19 cellular contexts compared by ENCODE assay signal in genomic region chr9:116219686-116220085, GRCh38.
A peak's percentile ranks its signal among the peaks of the same experiment; 100 is the strongest.
DNase-seq lines count a peak whose midpoint lies in the region; ATAC-seq and TF ChIP-seq lines count a peak whose summit lies in the region.
"Had no signal": no experiment of that assay in that cellular context is flagged by ENCODE, and none has a peak within 500 bp of the region (broad histone marks: within the 10 kb centered on the region; RNA-seq: fewer than 3 reads in every experiment).

No MANE protein-coding gene starts in this region.

- H3K4me1 ChIP-seq in heart left ventricle: no peaks in the 10 kb centered on the region
- H3K4me1 ChIP-seq in right atrium auricular region: no peaks in the 10 kb centered on the region
- no peaks in the 10 kb centered on the region for H3K4me1 ChIP-seq in heart right ventricle

- H3K4me1 Mint-ChIP-seq in chondrocyte (ENCODE audit: low read depth) (peaks cover 8% of the 10 kb centered on the region), mesothelial cell of epicardium (no peaks in the 10 kb centered on the region)
- H3K4me1 Mint-ChIP-seq: activated CD4-positive, alpha-beta T cell treated with anti-CD3 and anti-CD28 coated beads for 36 hours; CD8-positive, alpha-beta memory T cell had no signal

- H3K27me3 Mint-ChIP-seq in chondrocyte (ENCODE audit: low read depth) (no peaks in the 10 kb centered on the region), mesothelial cell of epicardium (ENCODE audit: low read depth) (no peaks in the 10 kb centered on the region)

- TF ChIP-seq POLR2A in heart left ventricle (IDR thresholded peaks at IDR 0.05): no peak

- H3K27ac Mint-ChIP-seq in chondrocyte (ENCODE audit: unreplicated experiment) (no peak overlapping the region), mesothelial cell of epicardium (no peak overlapping the region)
- H3K27ac Mint-ChIP-seq: activated CD4-positive, alpha-beta T cell treated with anti-CD3 and anti-CD28 coated beads for 36 hours; CD8-positive, alpha-beta memory T cell; T-helper 2 cell treated with Interferon-gamma antibody and Interleukin-4, amounts not matched to agents 5 μg/mL and 100 μg/mL, for 36 hours had no signal

- H3K9me3 Mint-ChIP-seq in chondrocyte (ENCODE audit: low read depth) (no peaks in the 10 kb centered on the region), mesothelial cell of epicardium (peaks cover 6% of the 10 kb centered on the region)
- H3K9me3 Mint-ChIP-seq: T-helper 2 cell treated with Interferon-gamma antibody and Interleukin-4, amounts not matched to agents 5 μg/mL and 100 μg/mL, for 36 hours had no signal

- H3K36me3 ChIP-seq in heart left ventricle (peaks cover 0 to 4% (median 0%) of the 10 kb centered on the region in 9 donors), right atrium auricular region (no peaks in the 10 kb centered on the region), heart right ventricle (peaks cover 0 to 10% (median 0%) of the 10 kb centered on the region in 9 donors)

- H3K9me3 ChIP-seq in heart left ventricle (no peaks in the 10 kb centered on the region), right atrium auricular region (no peaks in the 10 kb centered on the region), heart right ventricle (no peaks in the 10 kb centered on the region)
- H3K9me3 ChIP-seq: mucosa of descending colon had no signal

- peak in 2 of 12 donors; percentile 7 to 14 for TF ChIP-seq CTCF in heart left ventricle (IDR thresholded peaks at IDR 0.05)
- TF ChIP-seq CTCF in right atrium auricular region (IDR thresholded peaks at IDR 0.05): no peak
- peak in 2 of 9 donors; percentile 4 to 28 for TF ChIP-seq CTCF in heart right ventricle (IDR thresholded peaks at IDR 0.05)
- no peak for TF ChIP-seq CTCF in chondrocyte (IDR thresholded peaks at IDR 0.05)
- no peak for TF ChIP-seq CTCF in mesothelial cell of epicardium (IDR thresholded peaks at IDR 0.05; ENCODE audit: unreplicated experiment)

- H3K4me3 Mint-ChIP-seq in chondrocyte (ENCODE audit: unreplicated experiment) (no peak overlapping the region), mesothelial cell of epicardium (no peak overlapping the region)
- H3K4me3 Mint-ChIP-seq: activated CD4-positive, alpha-beta T cell treated with anti-CD3 and anti-CD28 coated beads for 36 hours; CD8-positive, alpha-beta memory T cell; T-helper 2 cell treated with Interferon-gamma antibody and Interleukin-4, amounts not matched to agents 5 μg/mL and 100 μg/mL, for 36 hours had no signal

- H3K27me3 ChIP-seq in heart left ventricle (no peaks in the 10 kb centered on the region), right atrium auricular region (no peaks in the 10 kb centered on the region), heart right ventricle (no peaks in the 10 kb centered on the region)

- DNase-seq in heart left ventricle (peak in 3 of 5 donors; percentile 27 to 50 (median 31)), right atrium auricular region (ENCODE audit: low spot score) (no peak), NCI-H345 (lab: John Stamatoyannopoulos, UW) (peak; percentile 54), heart right ventricle (peak in 1 of 2 donors; percentile 16), chondrocyte (ENCODE audit: low spot score) (no peak), mesothelial cell of epicardium (ENCODE audit: low spot score in 2 of 2, unreplicated experiment in 2 of 2) (no peak)
- DNase-seq in activated CD8-positive, alpha-beta memory T cell treated with anti-CD3 and anti-CD28 coated beads for 24 hours: no peak
- DNase-seq: activated CD4-positive, alpha-beta T cell treated with anti-CD3 and anti-CD28 coated beads for 36 hours; activated naive CD4-positive, alpha-beta T cell treated with Interleukin-2 at 50 U/mL for 16 hours; CD8-positive, alpha-beta memory T cell; glutamatergic neuron; mucosa of descending colon; NCI-H1694 treated with DMSO at 0.1 percent for 48 hours; SIG-M5; stimulated activated CD4-positive, alpha-beta T cell treated with anti-CD3 and anti-CD28 coated beads, Interleukin-2, amount 100 ng/mL, for 48 hours had no signal

- intact Hi-C loops in heart left ventricle (cut with DNase I) (no loop called here), heart right ventricle (cut with DNase I) (no loop called here)

- 44 to 60% (median 50%) methylated on average over 11 of the region's 11 CpGs for WGBS in heart left ventricle, 4 donors
- WGBS in heart right ventricle, 2 donors: 41 to 52% methylated on average over 11 of the region's 11 CpGs

- H3K4me3 ChIP-seq in heart left ventricle (no peak overlapping the region), right atrium auricular region (no peak overlapping the region), heart right ventricle (no peak overlapping the region)
- H3K4me3 ChIP-seq: coronary artery, mucosa of descending colon had no signal

- H3K27ac ChIP-seq in heart left ventricle (no peak overlapping the region), right atrium auricular region (no peak overlapping the region), heart right ventricle (no peak overlapping the region)
- H3K27ac ChIP-seq: coronary artery, epithelial cell of prostate had no signal

- H3K36me3 Mint-ChIP-seq in chondrocyte (ENCODE audit: low read depth) (peaks cover 57% of the 10 kb centered on the region), mesothelial cell of epicardium (no peaks in the 10 kb centered on the region)
- H3K36me3 Mint-ChIP-seq: CD8-positive, alpha-beta memory T cell had no signal

- peak in 3 of 4 donors; percentile 47 to 87 (median 84) for ATAC-seq in heart left ventricle
- peak in 5 of 8 donors; percentile 56 to 80 (median 68) for ATAC-seq in heart right ventricle
- ATAC-seq in HG03354 (IDR thresholded peaks at IDR 0.05; ENCODE audit: poor library complexity, severe bottlenecking, unreplicated experiment): no peak
- ATAC-seq: activated CD4-positive, alpha-beta T cell treated with anti-CD3 and anti-CD28 coated beads for 36 hours; mucosa of descending colon had no signal

Comparison
In these comparisons a context has a peak if more than half of its experiments do, and no peak if none do; other contexts are left out.
1. DNase-seq: peak in heart left ventricle (3 of 5) and NCI-H345 (single experiment); none in right atrium auricular region (single experiment), chondrocyte (single experiment), activated CD8-positive, alpha-beta memory T cell treated with anti-CD3 and anti-CD28 coated beads for 24 hours (single experiment) and mesothelial cell of epicardium (0 of 2).